14 cellular contexts compared by ENCODE assay signal in the genomic region with DNA sequence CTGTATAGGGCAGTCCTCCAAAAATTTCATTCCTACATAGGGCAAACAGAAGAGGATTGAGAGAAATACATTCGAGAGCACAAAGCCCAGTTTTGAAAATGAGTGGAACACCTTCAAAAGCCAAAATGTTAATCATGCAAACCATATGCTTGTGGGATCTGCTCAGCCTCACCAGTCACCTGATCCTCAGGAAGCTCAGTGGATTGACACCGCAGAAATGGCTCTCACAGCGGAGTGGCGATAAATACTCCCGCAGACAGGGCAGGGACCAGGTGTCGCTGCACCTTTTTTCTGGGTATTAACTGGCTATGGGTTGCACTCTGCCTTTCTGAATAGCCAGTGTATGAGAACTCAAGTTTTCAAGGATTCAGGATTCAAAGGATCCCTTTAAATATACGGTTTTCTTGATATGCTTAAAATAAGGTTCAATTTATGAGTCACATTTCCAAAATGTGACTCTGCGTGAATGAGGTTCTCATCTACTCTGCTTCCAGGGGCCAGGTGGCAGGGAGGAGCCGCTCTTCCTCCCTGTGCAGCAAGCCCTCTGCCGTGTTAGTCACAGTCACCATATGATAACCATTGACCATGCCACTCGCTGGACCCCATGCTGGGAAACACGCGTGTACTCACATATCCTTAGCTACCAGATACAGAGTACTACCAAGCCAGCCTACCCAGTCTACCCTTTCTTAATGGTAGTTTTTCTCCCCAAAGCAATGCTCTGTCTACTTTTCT. TPM values are rescaled to one million over a fixed set of nuclear protein-coding genes. Genes with fewer than 3 reads are reported as not detected.
DNase-seq lines count a peak whose midpoint lies in the region; ATAC-seq lines count a peak whose summit lies in the region.
"Had no signal": no experiment of that assay in that cellular context is flagged by ENCODE, and none has a peak within 500 bp of the region (broad histone marks: within the 10 kb centered on the region; RNA-seq: fewer than 3 reads in every experiment).

No MANE protein-coding gene starts in this region.

- CTCF ChIA-PET in activated naive CD4-positive, alpha-beta T cell treated with anti-CD3 and anti-CD28 coated beads, Interleukin-2, amount 10 ng/mL, durations not matched to agents 7 days and 5 days (lab: Charles Lee) = interaction anchor here (1.2 to 2.9 kb wide), 6 partner anchors 9 to 305 kb away, joined by 4 to 13 read pairs (median 5); no protein-coding TSS in a partner anchor

- no peaks in the 10 kb centered on the region for H3K9me3 Mint-ChIP-seq in activated naive CD4-positive, alpha-beta T cell treated with anti-CD3 and anti-CD28 coated beads, Interleukin-2, amount 10 ng/mL, durations not matched to agents 7 days and 5 days
- H3K9me3 Mint-ChIP-seq in natural killer cell treated with Interleukin-12 subunit alpha and Interleukin-12 subunit beta and Interleukin-15 and Interleukin-18, amount 100 ng/mL, for 72 hours = no peaks in the 10 kb centered on the region

- peak overlapping the region; percentile 100 for H3K27ac Mint-ChIP-seq in activated naive CD4-positive, alpha-beta T cell treated with anti-CD3 and anti-CD28 coated beads, Interleukin-2, amount 10 ng/mL, durations not matched to agents 7 days and 5 days
- H3K27ac Mint-ChIP-seq in natural killer cell treated with Interleukin-12 subunit alpha and Interleukin-12 subunit beta and Interleukin-15 and Interleukin-18, amount 100 ng/mL, for 72 hours = peak overlapping the region in 1 of 2 donors; percentile 59

- H3K4me1 Mint-ChIP-seq in activated naive CD4-positive, alpha-beta T cell treated with anti-CD3 and anti-CD28 coated beads, Interleukin-2, amount 10 ng/mL, durations not matched to agents 7 days and 5 days = peaks cover 95% of the 10 kb centered on the region
- H3K4me1 Mint-ChIP-seq in natural killer cell treated with Interleukin-12 subunit alpha and Interleukin-12 subunit beta and Interleukin-15 and Interleukin-18, amount 100 ng/mL, for 72 hours (ENCODE audit: low read depth in 2 of 2) = peaks cover 69 to 70% of the 10 kb centered on the region in 2 donors

- no peaks in the 10 kb centered on the region for H3K27me3 Mint-ChIP-seq in activated naive CD4-positive, alpha-beta T cell treated with anti-CD3 and anti-CD28 coated beads, Interleukin-2, amount 10 ng/mL, durations not matched to agents 7 days and 5 days
- peaks cover 0 to 9% of the 10 kb centered on the region in 2 donors for H3K27me3 Mint-ChIP-seq in natural killer cell treated with Interleukin-12 subunit alpha and Interleukin-12 subunit beta and Interleukin-15 and Interleukin-18, amount 100 ng/mL, for 72 hours

- peak; percentile 7 to 18 for ATAC-seq in activated CD4-positive, CD25-positive, alpha-beta regulatory T cell treated with anti-CD3 and anti-CD28 coated beads, Interleukin-2, amount 50 U/mL, for 24 hours
- ATAC-seq in natural killer cell treated with Interleukin-12 subunit alpha and Interleukin-12 subunit beta and Interleukin-15 and Interleukin-18, amount 100 ng/mL, for 72 hours = no peak
- ATAC-seq in GM18873 (IDR thresholded peaks at IDR 0.05; ENCODE audit: low FRiP score, unreplicated experiment) = no peak
- ATAC-seq in HG02970 (IDR thresholded peaks at IDR 0.05; ENCODE audit: low FRiP score, unreplicated experiment) = no peak

- no peak for DNase-seq in activated CD4-positive, CD25-positive, alpha-beta regulatory T cell treated with anti-CD3 and anti-CD28 coated beads, Interleukin-2, amount 50 U/mL, for 72 hours
- DNase-seq in NCI-H2171 (lab: John Stamatoyannopoulos, UW) = peak; percentile 74
- DNase-seq in activated naive CD4-positive, alpha-beta T cell treated with anti-CD3 and anti-CD28 coated beads, Interleukin-2, amount 10 ng/mL, durations not matched to agents 7 days and 5 days = peak; percentile 51
- no peak for DNase-seq in natural killer cell treated with Interleukin-12 subunit alpha and Interleukin-12 subunit beta and Interleukin-15 and Interleukin-18, amount 100 ng/mL, for 72 hours (ENCODE audit: low spot score)
- DNase-seq in stimulated activated CD4-positive, alpha-beta T cell treated with anti-CD3 and anti-CD28 coated beads, Interleukin-2, amount 100 ng/mL, for 24 hours = no peak
- DNase-seq: head of caudate nucleus; NCI-H1105 treated with DMSO at 0.1 percent for 48 hours; stimulated activated CD4-positive, alpha-beta T cell treated with anti-CD3 and anti-CD28 coated beads, Interleukin-12 subunit alpha, Interleukin-12 subunit beta, amount 100 ng/mL, for 4 hours; stimulated activated CD8-positive, alpha-beta memory T cell treated with anti-CD3 and anti-CD28 coated beads, Interleukin-4, amount 100 ng/mL, for 48 hours had no signal

- peaks cover 28% of the 10 kb centered on the region for H3K36me3 Mint-ChIP-seq in activated naive CD4-positive, alpha-beta T cell treated with anti-CD3 and anti-CD28 coated beads, Interleukin-2, amount 10 ng/mL, durations not matched to agents 7 days and 5 days
- no peaks in the 10 kb centered on the region for H3K36me3 Mint-ChIP-seq in natural killer cell treated with Interleukin-12 subunit alpha and Interleukin-12 subunit beta and Interleukin-15 and Interleukin-18, amount 100 ng/mL, for 72 hours

- peak overlapping the region; percentile 82 for H3K4me3 Mint-ChIP-seq in activated naive CD4-positive, alpha-beta T cell treated with anti-CD3 and anti-CD28 coated beads, Interleukin-2, amount 10 ng/mL, durations not matched to agents 7 days and 5 days
- peak overlapping the region; percentile 59 for H3K4me3 Mint-ChIP-seq in natural killer cell treated with Interleukin-12 subunit alpha and Interleukin-12 subunit beta and Interleukin-15 and Interleukin-18, amount 100 ng/mL, for 72 hours

RNA-seq across cellular contexts. Expression of a gene that starts 18.3 kb away (rescaled TPM):
- 1 to 10 TPM; 2.2 to 3.5 TPM for total RNA-seq in natural killer cell treated with Interleukin-12 subunit alpha and Interleukin-12 subunit beta and Interleukin-15 and Interleukin-18, amount 100 ng/mL, for 72 hours

RNA-seq across cellular contexts. Expression of a gene that starts 22.7 kb away (rescaled TPM):
- not detected for total RNA-seq in natural killer cell treated with Interleukin-12 subunit alpha and Interleukin-12 subunit beta and Interleukin-15 and Interleukin-18, amount 100 ng/mL, for 72 hours
- total RNA-seq: osteocyte had no signal

RNA-seq across cellular contexts. Expression of a gene that starts 39.5 kb away (rescaled TPM):
- total RNA-seq in natural killer cell treated with Interleukin-12 subunit alpha and Interleukin-12 subunit beta and Interleukin-15 and Interleukin-18, amount 100 ng/mL, for 72 hours = not detected
- total RNA-seq: liver, osteocyte had no signal

Comparison
In these comparisons a context has a peak if more than half of its experiments do, and no peak if none do; other contexts are left out.
1. ATAC-seq: peak in activated CD4-positive, CD25-positive, alpha-beta regulatory T cell treated with anti-CD3 and anti-CD28 coated beads, Interleukin-2, amount 50 U/mL, for 24 hours (2 of 2); none in natural killer cell treated with Interleukin-12 subunit alpha and Interleukin-12 subunit beta and Interleukin-15 and Interleukin-18, amount 100 ng/mL, for 72 hours (0 of 2), GM18873 (single experiment) and HG02970 (single experiment).
2. DNase-seq: peak in NCI-H2171 (single experiment) and activated naive CD4-positive, alpha-beta T cell treated with anti-CD3 and anti-CD28 coated beads, Interleukin-2, amount 10 ng/mL, durations not matched to agents 7 days and 5 days (single experiment); none in activated CD4-positive, CD25-positive, alpha-beta regulatory T cell treated with anti-CD3 and anti-CD28 coated beads, Interleukin-2, amount 50 U/mL, for 72 hours (single experiment), natural killer cell treated with Interleukin-12 subunit alpha and Interleukin-12 subunit beta and Interleukin-15 and Interleukin-18, amount 100 ng/mL, for 72 hours (single experiment) and stimulated activated CD4-positive, alpha-beta T cell treated with anti-CD3 and anti-CD28 coated beads, Interleukin-2, amount 100 ng/mL, for 24 hours (0 of 2).